ENCODE assay signal across 8 cellular contexts in the genomic region with DNA sequence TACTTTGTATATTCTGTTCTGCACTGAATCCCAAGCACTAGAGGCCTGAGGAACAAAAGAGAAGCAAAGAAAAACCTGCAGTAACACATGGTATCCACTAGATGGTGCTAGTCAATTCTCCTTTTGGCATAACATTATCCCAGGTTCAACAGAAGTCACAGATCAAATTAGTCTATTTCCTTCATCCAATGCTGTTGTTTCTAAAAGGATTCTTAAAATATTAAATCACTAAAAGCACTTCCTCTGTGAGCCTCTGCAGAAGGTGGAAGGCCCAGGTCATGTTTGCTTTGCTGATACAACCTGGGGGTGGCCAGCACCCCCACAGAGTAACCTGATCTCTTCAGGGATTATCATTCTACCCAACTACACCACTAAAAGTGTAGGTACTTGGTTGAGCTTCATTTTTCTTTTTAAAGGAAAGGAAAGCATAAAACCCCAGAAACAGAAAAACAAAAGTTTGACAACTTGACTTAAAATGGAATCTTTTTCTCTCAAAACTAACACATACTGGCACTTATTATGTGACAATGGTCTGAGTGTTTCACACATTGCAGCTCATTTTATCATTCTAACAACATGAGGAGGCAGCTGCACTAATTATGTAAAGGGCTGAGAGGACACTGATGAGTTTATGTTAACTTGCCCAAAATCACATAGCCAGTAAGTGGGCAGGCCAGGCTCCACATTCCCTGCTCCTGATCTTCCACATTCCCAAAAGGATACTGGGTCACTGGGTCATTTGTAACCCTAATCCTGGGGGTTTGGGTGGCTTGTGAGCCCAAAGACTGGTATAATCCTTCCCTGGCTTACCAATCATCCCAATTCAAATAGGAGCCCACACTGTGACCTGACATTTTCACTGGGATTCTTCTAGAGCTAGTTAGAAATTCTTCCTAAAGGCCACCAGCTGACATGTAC.
A peak's percentile ranks its signal among the peaks of the same experiment; 100 is the strongest.
DNase-seq lines count a peak whose midpoint lies in the region; ATAC-seq and TF ChIP-seq lines count a peak whose summit lies in the region.

No MANE protein-coding gene starts in this region.

- peaks cover 22% of the 10 kb centered on the region for H3K4me1 Mint-ChIP-seq in activated T-helper 17 cell treated with anti-CD3 and anti-CD28 coated beads, Interleukin-2, amount 50 U/mL, for 72 hours

- H3K36me3 ChIP-seq in heart left ventricle (peaks cover 0 to 99% (median 75%) of the 10 kb centered on the region in 9 donors), prostate gland (peaks cover 0 to 8% of the 10 kb centered on the region in 2 donors)

- H3K36me3 Mint-ChIP-seq in activated T-helper 17 cell treated with anti-CD3 and anti-CD28 coated beads, Interleukin-2, amount 50 U/mL, for 72 hours (ENCODE audit: low read depth) = peaks cover 100% of the 10 kb centered on the region

- TF ChIP-seq POLR2A in heart left ventricle (IDR thresholded peaks at IDR 0.05) (no peak), prostate gland (IDR thresholded peaks at IDR 0.05) (no peak)

- H3K9me3 ChIP-seq in heart left ventricle (no peaks in the 10 kb centered on the region), prostate gland (no peaks in the 10 kb centered on the region)

- no peaks in the 10 kb centered on the region for H3K9me3 Mint-ChIP-seq in activated T-helper 17 cell treated with anti-CD3 and anti-CD28 coated beads, Interleukin-2, amount 50 U/mL, for 72 hours

- DNase-seq in DMS53 (lab: John Stamatoyannopoulos, UW) (peak; percentile 48), NCI-H1694 treated with DMSO at 0.1 percent for 48 hours (lab: John Stamatoyannopoulos, UW) (peak; percentile 24), heart left ventricle (no peak), prostate gland (ENCODE audit: low spot score) (no peak)
- no peak for DNase-seq in stimulated activated CD4-positive, alpha-beta T cell treated with anti-CD3 and anti-CD28 coated beads, Interleukin-2, amount 100 ng/mL, for 24 hours

- H3K4me3 Mint-ChIP-seq in activated T-helper 17 cell treated with anti-CD3 and anti-CD28 coated beads, Interleukin-2, amount 50 U/mL, for 72 hours = no peak overlapping the region

- H3K4me1 ChIP-seq in heart left ventricle = peaks cover 0 to 11% (median 3%) of the 10 kb centered on the region in 12 donors
- no peaks in the 10 kb centered on the region for H3K4me1 ChIP-seq in prostate gland (replicated peaks)

- H3K27ac ChIP-seq in heart left ventricle = no peak overlapping the region
- no peak overlapping the region for H3K27ac ChIP-seq in prostate gland

- H3K27ac Mint-ChIP-seq in activated T-helper 17 cell treated with anti-CD3 and anti-CD28 coated beads, Interleukin-2, amount 50 U/mL, for 72 hours = peak overlapping the region; percentile 30

- H3K27me3 Mint-ChIP-seq in activated T-helper 17 cell treated with anti-CD3 and anti-CD28 coated beads, Interleukin-2, amount 50 U/mL, for 72 hours = no peaks in the 10 kb centered on the region

- intact Hi-C loops in heart left ventricle (cut with DNase I) (loop anchor here in 3 of 10 donors (5.0 to 10.0 kb wide), 3 partner anchors 141 to 834 kb away; a partner anchor contains a TSS), prostate gland (cut with DNase I) (no loop called here)

- ATAC-seq in GM21619 (IDR thresholded peaks at IDR 0.05; ENCODE audit: unreplicated experiment) (peak; percentile 44), heart left ventricle (peak in 3 of 4 donors; percentile 72 to 84 (median 79)), HG02840 (IDR thresholded peaks at IDR 0.05; ENCODE audit: low FRiP score, unreplicated experiment) (no peak)
- ATAC-seq in activated T-helper 17 cell treated with anti-CD3 and anti-CD28 coated beads, Interleukin-2, amount 50 U/mL, for 72 hours (replicated peaks) = peak; percentile 53

- no peaks in the 10 kb centered on the region for H3K27me3 ChIP-seq in heart left ventricle
- H3K27me3 ChIP-seq in prostate gland (replicated peaks; ENCODE audit: insufficient read depth) = no peaks in the 10 kb centered on the region

- H3K4me3 ChIP-seq in heart left ventricle = no peak overlapping the region
- no peak overlapping the region for H3K4me3 ChIP-seq in prostate gland

- TF ChIP-seq CTCF in heart left ventricle (IDR thresholded peaks at IDR 0.05) (peak; percentile 81 to 93 (median 90)), prostate gland (IDR thresholded peaks at IDR 0.05) (peak; percentile 66 to 80 (median 75))

Comparison
In these comparisons a context has a peak if more than half of its experiments do, and no peak if none do; other contexts are left out.
1. DNase-seq: peak in DMS53 (single experiment) and NCI-H1694 treated with DMSO at 0.1 percent for 48 hours (single experiment); none in heart left ventricle (0 of 5), prostate gland (single experiment) and stimulated activated CD4-positive, alpha-beta T cell treated with anti-CD3 and anti-CD28 coated beads, Interleukin-2, amount 100 ng/mL, for 24 hours (0 of 2).